In the genomic region with DNA sequence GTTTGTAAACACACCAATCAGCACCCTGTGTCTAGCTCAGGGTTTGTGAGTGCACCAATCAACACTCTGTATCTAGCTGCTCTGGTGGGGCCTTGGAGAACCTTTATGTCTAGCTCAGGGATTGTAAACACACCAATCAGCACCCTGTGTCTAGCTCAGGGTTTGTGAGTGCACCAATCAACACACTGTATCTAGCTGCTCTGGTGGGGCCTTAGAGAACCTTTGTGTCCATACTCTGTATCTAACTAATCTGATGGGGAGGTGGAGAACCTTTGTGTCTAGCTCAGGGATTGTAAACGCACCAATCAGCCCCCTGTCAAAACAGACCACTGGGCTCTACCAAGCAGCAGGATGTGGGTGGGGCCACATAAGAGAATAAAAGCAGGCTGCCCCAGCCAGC, we compare ENCODE assay signal across 17 cellular contexts. TPM values are rescaled to one million over a fixed set of nuclear protein-coding genes. Genes with fewer than 3 reads are reported as not detected.
"Had no signal": no experiment of that assay in that cellular context is flagged by ENCODE, and none has a peak within 500 bp of the region (broad histone marks: within the 10 kb centered on the region; RNA-seq: fewer than 3 reads in every experiment).

No MANE protein-coding gene starts in this region.

RNA-seq across cellular contexts. Expression of a gene that starts 14.1 kb away (rescaled TPM):
- total RNA-seq: naive thymus-derived CD4-positive, alpha-beta T cell; natural killer cell; neural crest cell; omental fat pad; osteocyte; pancreas; posterior vena cava; pulmonary artery endothelial cell; right atrium auricular region; sciatic nerve; smooth muscle cell; spleen; suprapubic skin; transverse colon; upper lobe of right lung; urinary bladder; uterus had no signal
- polyA plus RNA-seq: naive thymus-derived CD4-positive, alpha-beta T cell; pancreas had no signal

RNA-seq across cellular contexts. Expression of a gene that starts 28.4 kb away (rescaled TPM):
- total RNA-seq: naive thymus-derived CD4-positive, alpha-beta T cell; natural killer cell; pulmonary artery endothelial cell; sciatic nerve; suprapubic skin had no signal
- polyA plus RNA-seq: naive thymus-derived CD4-positive, alpha-beta T cell; pancreas had no signal
